Comparison of ENCODE assay signal across 8 cellular contexts in genomic region chr3:195441476-195441970, GRCh38. TPM values are rescaled to one million over a fixed set of nuclear protein-coding genes. Genes with fewer than 3 reads are reported as not detected.
DNase-seq lines count a peak whose midpoint lies in the region; ATAC-seq and TF ChIP-seq lines count a peak whose summit lies in the region.

No MANE protein-coding gene starts in this region.

- peak overlapping the region; percentile 86 for H3K27ac ChIP-seq in HCT116 (ENCODE audit: low read depth, low read length)

- H3K36me3 Mint-ChIP-seq in activated naive CD8-positive, alpha-beta T cell treated with anti-CD3 and anti-CD28 coated beads for 36 hours, result peaks cover 4% of the 10 kb centered on the region

- H3K4me1 ChIP-seq in HCT116 (ENCODE audit: control insufficient read depth in 1 of 2, insufficient read depth in 2 of 2, low read length in 2 of 2), result peaks cover 24 to 36% of the 10 kb centered on the region in 2 experiments

- peak overlapping the region; percentile 79 for H3K9ac ChIP-seq in HCT116 (ENCODE audit: low read length)

- ATAC-seq in HCT116 (no peak), HG03342 (IDR thresholded peaks at IDR 0.05; ENCODE audit: unreplicated experiment) (no peak)
- no peak for ATAC-seq in stimulated activated naive CD8-positive, alpha-beta T cell treated with anti-CD3 and anti-CD28 coated beads, Interleukin-15, amount 100 ng/mL, for 72 hours

- intact Hi-C loops in HCT116 (cut with micrococcal nuclease), result loop anchor here (5.0 kb wide), 1 partner anchor 169 kb away; the partner anchor contains the start of gene XXYLT1

- H3K27me3 Mint-ChIP-seq in activated naive CD8-positive, alpha-beta T cell treated with anti-CD3 and anti-CD28 coated beads for 36 hours, result no peaks in the 10 kb centered on the region
- no peaks in the 10 kb centered on the region for H3K27me3 Mint-ChIP-seq in stimulated activated naive CD8-positive, alpha-beta T cell treated with anti-CD3 and anti-CD28 coated beads, Interleukin-15, amount 100 ng/mL, for 72 hours

- RAD21 ChIA-PET in HCT116 (lab: Charles Lee; ENCODE audit: low non-redundant PET in 1 of 2, low total read pairs in 2 of 2, uncharacterized antibody in 2 of 2, unreplicated experiment in 2 of 2), result no interaction called here

- no peak for TF ChIP-seq POLR2A in HCT116 (IDR thresholded peaks at IDR 0.05; ENCODE audit: borderline replicate concordance, extremely low read depth, insufficient read depth, insufficient read length)

- H3K36me3 ChIP-seq in HCT116 (ENCODE audit: control insufficient read depth in 1 of 2, insufficient read depth in 2 of 2, low read length in 2 of 2), result no peaks in the 10 kb centered on the region

- DNase-seq in Ammon's horn (ENCODE audit: low spot score) (peak; percentile 29), HCT116 (ENCODE audit: low read depth, low spot score) (no peak), iris pigment epithelial cell (ENCODE audit: low read depth) (peak; percentile 14), NCI-H128 (lab: John Stamatoyannopoulos, UW; ENCODE audit: unreplicated experiment) (no peak), COLO829 (ENCODE audit: low spot score) (no peak)
- no peak for DNase-seq in activated naive CD8-positive, alpha-beta T cell treated with anti-CD3 and anti-CD28 coated beads for 36 hours
- no peak for DNase-seq in stimulated activated naive CD8-positive, alpha-beta T cell treated with anti-CD3 and anti-CD28 coated beads, Interleukin-15, amount 100 ng/mL, for 72 hours

- TF ChIP-seq CTCF in HCT116 (IDR thresholded peaks at IDR 0.05 in 2 of 3, conservative IDR thresholded peaks at IDR 0.05 in 1 of 3; ENCODE audit: borderline replicate concordance in 1 of 3, insufficient read depth in 1 of 3, low read depth in 2 of 3, low read length in 2 of 3), result no peak

- H4K20me1 ChIP-seq in HCT116 (ENCODE audit: insufficient read depth), result no peaks in the 10 kb centered on the region

- H3K4me3 ChIP-seq in HCT116 (replicated peaks in 1 of 2; ENCODE audit: low read depth in 1 of 2, low read length in 2 of 2), result peak overlapping the region; percentile 80 to 86

- peak overlapping the region; percentile 89 for H3K4me3 Mint-ChIP-seq in activated naive CD8-positive, alpha-beta T cell treated with anti-CD3 and anti-CD28 coated beads for 36 hours
- peak overlapping the region; percentile 95 to 96 for H3K4me3 Mint-ChIP-seq in stimulated activated naive CD8-positive, alpha-beta T cell treated with anti-CD3 and anti-CD28 coated beads, Interleukin-15, amount 100 ng/mL, for 72 hours

- H3K27me3 ChIP-seq in HCT116 (ENCODE audit: insufficient read depth, low read length), result no peaks in the 10 kb centered on the region

- H3K79me2 ChIP-seq in HCT116 (ENCODE audit: insufficient read depth, low read length), result peaks cover 55% of the 10 kb centered on the region

- H3K9me3 Mint-ChIP-seq in activated naive CD8-positive, alpha-beta T cell treated with anti-CD3 and anti-CD28 coated beads for 36 hours, result no peaks in the 10 kb centered on the region
- no peaks in the 10 kb centered on the region for H3K9me3 Mint-ChIP-seq in stimulated activated naive CD8-positive, alpha-beta T cell treated with anti-CD3 and anti-CD28 coated beads, Interleukin-15, amount 100 ng/mL, for 72 hours

- H3K9me3 ChIP-seq in HCT116 (ENCODE audit: control insufficient read depth in 1 of 2, insufficient read depth in 1 of 2, low read depth in 1 of 2, low read length in 2 of 2), result no peaks in the 10 kb centered on the region

- TF ChIP-seq RAD21 in HCT116 (IDR thresholded peaks at IDR 0.05; ENCODE audit: low read depth), result no peak

- POLR2A ChIA-PET in HCT116 (lab: Charles Lee), result interaction anchor here (1.0 to 2.0 kb wide), 3 partner anchors 11 to 102 kb away, joined by 3 to 7 read pairs (median 3); partner anchors contain the start of gene PPP1R2

- H2AFZ ChIP-seq in HCT116 (ENCODE audit: low read depth, low read length, poor library complexity, severe bottlenecking), result no peak overlapping the region

- H3K9me2 ChIP-seq in HCT116 (ENCODE audit: insufficient read depth), result no peaks in the 10 kb centered on the region

- peak overlapping the region; percentile 76 for H3K4me2 ChIP-seq in HCT116 (ENCODE audit: low read length)

- no TSS peak for BruUV-seq in HCT116 (replicated peaks; lab: Mats Ljungman, UMichigan)

- peak overlapping the region; percentile 91 for H3K27ac Mint-ChIP-seq in activated naive CD8-positive, alpha-beta T cell treated with anti-CD3 and anti-CD28 coated beads for 36 hours
- peak overlapping the region; percentile 90 to 97 for H3K27ac Mint-ChIP-seq in stimulated activated naive CD8-positive, alpha-beta T cell treated with anti-CD3 and anti-CD28 coated beads, Interleukin-15, amount 100 ng/mL, for 72 hours

- H3K4me1 Mint-ChIP-seq in activated naive CD8-positive, alpha-beta T cell treated with anti-CD3 and anti-CD28 coated beads for 36 hours, result peaks cover 49% of the 10 kb centered on the region
- H3K4me1 Mint-ChIP-seq in stimulated activated naive CD8-positive, alpha-beta T cell treated with anti-CD3 and anti-CD28 coated beads, Interleukin-15, amount 100 ng/mL, for 72 hours, result peaks cover 61% of the 10 kb centered on the region

- CTCF ChIA-PET in HCT116 (lab: Charles Lee), result interaction anchor here (1.8 kb wide), 1 partner anchor 171 kb away, joined by 5 read pairs; the partner anchor contains the start of gene XXYLT1

TF ChIP-seq in HCT116, 20 proteins besides CTCF, POLR2A, EP300 and RAD21:
- no peak for TF ChIP-seq ZNF274 (IDR thresholded peaks at IDR 0.05; ENCODE audit: low read depth, low read length)

RNA-seq across cellular contexts. Expression of gene ACAP2, which starts 1.3 kb away (rescaled TPM):
- total RNA-seq in HCT116 (2021; ENCODE audit: unreplicated experiment), result 43.0 TPM
- polyA plus RNA-seq in HCT116 (2012), result 10.8 and 11.2 TPM in 2 replicates
- 10 to 100 TPM; 41.1 to 42.9 TPM for total RNA-seq in activated naive CD8-positive, alpha-beta T cell treated with anti-CD3 and anti-CD28 coated beads for 36 hours

Comparison
In these comparisons a context has a peak if more than half of its experiments do, and no peak if none do; other contexts are left out.
1. DNase-seq: peak in Ammon's horn (single experiment) and iris pigment epithelial cell (single experiment); none in HCT116 (single experiment), activated naive CD8-positive, alpha-beta T cell treated with anti-CD3 and anti-CD28 coated beads for 36 hours (single experiment), stimulated activated naive CD8-positive, alpha-beta T cell treated with anti-CD3 and anti-CD28 coated beads, Interleukin-15, amount 100 ng/mL, for 72 hours (0 of 2), NCI-H128 (single experiment) and COLO829 (single experiment).